Comparison of ENCODE assay signal across 12 cellular contexts in genomic region chr11:114291381-114291780, GRCh38. TPM values are rescaled to one million over a fixed set of nuclear protein-coding genes. Genes with fewer than 3 reads are reported as not detected.
A peak's percentile ranks its signal among the peaks of the same experiment; 100 is the strongest.
DNase-seq lines count a peak whose midpoint lies in the region; ATAC-seq and TF ChIP-seq lines count a peak whose summit lies in the region.
"Had no signal": no experiment of that assay in that cellular context is flagged by ENCODE, and none has a peak within 500 bp of the region (broad histone marks: within the 10 kb centered on the region; RNA-seq: fewer than 3 reads in every experiment).

No MANE protein-coding gene starts in this region.

- H3K4me1 ChIP-seq in left ventricle myocardium inferior (peaks cover 58% of the 10 kb centered on the region), left lung (peaks cover 12 to 36% of the 10 kb centered on the region in 2 donors), upper lobe of right lung (peaks cover 35% of the 10 kb centered on the region)
- H3K4me1 ChIP-seq: Peyer's patch had no signal

- no peaks in the 10 kb centered on the region for H3K27me3 ChIP-seq in left ventricle myocardium inferior (ENCODE audit: low read depth)
- no peaks in the 10 kb centered on the region for H3K27me3 ChIP-seq in left lung
- no peaks in the 10 kb centered on the region for H3K27me3 ChIP-seq in upper lobe of right lung
- H3K27me3 ChIP-seq: Peyer's patch had no signal

- intact Hi-C loops in left ventricle myocardium inferior (cut with micrococcal nuclease) = no loop called here
- intact Hi-C loops in Right ventricle myocardium superior (cut with DNase I) = no loop called here
- intact Hi-C loops in left lung (cut with DNase I) = no loop called here
- intact Hi-C loops in upper lobe of right lung (cut with DNase I) = no loop called here

- ATAC-seq in Right ventricle myocardium superior (ENCODE audit: poor library complexity) (no peak), left lung (no peak), upper lobe of right lung (no peak), HG02763 (IDR thresholded peaks at IDR 0.05; ENCODE audit: unreplicated experiment) (no peak), GM21737 (IDR thresholded peaks at IDR 0.05; ENCODE audit: unreplicated experiment) (no peak)
- ATAC-seq: activated CD4-positive, CD25-positive, alpha-beta regulatory T cell treated with anti-CD3 and anti-CD28 coated beads, Interleukin-2, amount 50 U/mL, for 24 hours had no signal

- in situ Hi-C loops in astrocyte of the cerebellum (cut with HindIII; ENCODE audit: low sequenced_read_pairs) = no loop called here

- no peak for TF ChIP-seq CTCF in left ventricle myocardium inferior (IDR thresholded peaks at IDR 0.05; ENCODE audit: borderline replicate concordance)
- TF ChIP-seq CTCF in astrocyte of the cerebellum (IDR thresholded peaks at IDR 0.05; ENCODE audit: low read depth, low read length, missing control alignments) = no peak
- no peak for TF ChIP-seq CTCF in left lung (IDR thresholded peaks at IDR 0.05)
- TF ChIP-seq CTCF in upper lobe of right lung (IDR thresholded peaks at IDR 0.05) = no peak

- no peaks in the 10 kb centered on the region for H3K36me3 ChIP-seq in left ventricle myocardium inferior
- no peaks in the 10 kb centered on the region for H3K36me3 ChIP-seq in left lung
- H3K36me3 ChIP-seq in upper lobe of right lung = no peaks in the 10 kb centered on the region
- H3K36me3 ChIP-seq: Peyer's patch had no signal

- DNase-seq in left ventricle myocardium inferior (no peak), Right ventricle myocardium superior (no peak), astrocyte of the cerebellum (ENCODE audit: low read depth) (peak; percentile 75), left lung (no peak), upper lobe of right lung (no peak), NAMALWA (ENCODE audit: low spot score) (no peak)
- DNase-seq: GOT3, NCI-H2171, Peyer's patch had no signal

- H3K9me3 ChIP-seq in left ventricle myocardium inferior (replicated peaks) (no peaks in the 10 kb centered on the region), left lung (no peaks in the 10 kb centered on the region), upper lobe of right lung (no peaks in the 10 kb centered on the region)
- H3K9me3 ChIP-seq: Peyer's patch had no signal

- H3K4me3 ChIP-seq in left ventricle myocardium inferior = peak overlapping the region; percentile 29
- H3K4me3 ChIP-seq in astrocyte of the cerebellum (ENCODE audit: low read depth, low read length) = no peak overlapping the region
- peak overlapping the region in 1 of 2 donors; percentile 11 for H3K4me3 ChIP-seq in left lung
- H3K4me3 ChIP-seq in upper lobe of right lung = peak overlapping the region; percentile 36
- H3K4me3 ChIP-seq: Peyer's patch had no signal

- H3K27ac ChIP-seq in left ventricle myocardium inferior (replicated peaks) (peak overlapping the region; percentile 89), left lung (peak overlapping the region; percentile 60 to 80), upper lobe of right lung (peak overlapping the region; percentile 66)

RNA-seq across cellular contexts. Expression of gene NNMT, which starts 4.8 kb away (rescaled TPM):
- 32.6 TPM for total RNA-seq in left ventricle myocardium inferior
- 29.8 TPM for total RNA-seq in Right ventricle myocardium superior
- total RNA-seq in left lung = 100 to 1,000 TPM; 165 to 244 TPM
- 349 TPM for total RNA-seq in upper lobe of right lung
